Comparison of ENCODE assay signal across 26 cellular contexts in genomic region chr11:15867886-15868285, GRCh38.
"Had no signal": no experiment of that assay in that cellular context is flagged by ENCODE, and none has a peak within 500 bp of the region (broad histone marks: within the 10 kb centered on the region; RNA-seq: fewer than 3 reads in every experiment).

No MANE protein-coding gene starts in this region.

- H3K9me3 Mint-ChIP-seq: natural killer cell treated with Interleukin-12 subunit alpha and Interleukin-12 subunit beta and Interleukin-15 and Interleukin-18, amount 100 ng/mL, for 72 hours; stimulated activated naive B cell treated with anti-CD40 and anti-IgM and Interleukin-4, amounts not matched to agents 10 μg/mL and 1 μg/mL and 100 μg/mL, for 72 hours had no signal

- H3K27me3 Mint-ChIP-seq: natural killer cell treated with Interleukin-12 subunit alpha and Interleukin-12 subunit beta and Interleukin-15 and Interleukin-18, amount 100 ng/mL, for 72 hours; progenitor cell of endocrine pancreas had no signal

- H3K4me2 ChIP-seq: hepatocyte had no signal

- H3K4me1 Mint-ChIP-seq: naive thymus-derived CD4-positive, alpha-beta T cell; stimulated activated naive B cell treated with anti-CD40 and anti-IgM and Interleukin-4, amounts not matched to agents 10 μg/mL and 1 μg/mL and 100 μg/mL, for 72 hours had no signal

- ATAC-seq: heart right ventricle; left colon; left lung; lower lobe of right lung; mucosa of descending colon; naive thymus-derived CD4-positive, alpha-beta T cell; natural killer cell treated with Interleukin-12 subunit alpha and Interleukin-12 subunit beta and Interleukin-15 and Interleukin-18, amount 100 ng/mL, for 72 hours; right cardiac atrium; sciatic nerve; stimulated activated naive B cell treated with anti-CD40 and anti-IgM and Interleukin-4, amounts not matched to agents 10 μg/mL and 1 μg/mL and 100 μg/mL, for 72 hours; stimulated activated naive CD8-positive, alpha-beta T cell treated with anti-CD3 and anti-CD28 coated beads, Interleukin-15, Interleukin-2, amounts not matched to agents 100 U/mL and 50 U/mL, for 24 hours had no signal

- H3K27me3 ChIP-seq: heart right ventricle, hepatocyte, left lung, ovary, stomach, testis, thyroid gland, transverse colon, upper lobe of left lung had no signal

- H3K9me3 ChIP-seq: heart right ventricle, left lung, lower lobe of right lung, mucosa of descending colon, ovary, stomach, testis, thyroid gland, transverse colon, upper lobe of left lung had no signal

- H3K4me1 ChIP-seq: left lung, lower lobe of right lung, stomach, testis, thyroid gland, transverse colon, upper lobe of left lung had no signal

- H3K27ac ChIP-seq: heart right ventricle, hepatocyte, left lung, lower lobe of right lung, ovary, skin epidermis, stomach, testis, thyroid gland, transverse colon, upper lobe of left lung had no signal

- H3K27ac Mint-ChIP-seq: naive thymus-derived CD4-positive, alpha-beta T cell; natural killer cell treated with Interleukin-12 subunit alpha and Interleukin-12 subunit beta and Interleukin-15 and Interleukin-18, amount 100 ng/mL, for 72 hours; progenitor cell of endocrine pancreas; stimulated activated naive B cell treated with anti-CD40 and anti-IgM and Interleukin-4, amounts not matched to agents 10 μg/mL and 1 μg/mL and 100 μg/mL, for 72 hours had no signal

- H3K4me3 Mint-ChIP-seq: naive thymus-derived CD4-positive, alpha-beta T cell; natural killer cell treated with Interleukin-12 subunit alpha and Interleukin-12 subunit beta and Interleukin-15 and Interleukin-18, amount 100 ng/mL, for 72 hours; stimulated activated naive B cell treated with anti-CD40 and anti-IgM and Interleukin-4, amounts not matched to agents 10 μg/mL and 1 μg/mL and 100 μg/mL, for 72 hours had no signal

- DNase-seq: heart right ventricle; left colon; left lung; lower lobe of right lung; midbrain; mucosa of descending colon; naive thymus-derived CD4-positive, alpha-beta T cell; ovary; retina; right cardiac atrium; stimulated activated CD4-positive, alpha-beta T cell treated with anti-CD3 and anti-CD28 coated beads, Interleukin-12 subunit alpha, Interleukin-12 subunit beta, amount 100 ng/mL, for 4 hours; stimulated activated CD4-positive, alpha-beta T cell treated with anti-CD3 and anti-CD28 coated beads, Interleukin-15, amount 100 ng/mL, for 24 hours; stimulated activated CD4-positive, alpha-beta T cell treated with anti-CD3 and anti-CD28 coated beads, Interleukin-2, amount 100 ng/mL, for 24 hours; stimulated activated CD4-positive, alpha-beta T cell treated with anti-CD3 and anti-CD28 coated beads, Interleukin-4, amount 100 ng/mL, for 1 hour; stimulated activated naive B cell treated with anti-CD40 and anti-IgM and Interleukin-4, amounts not matched to agents 10 μg/mL and 1 μg/mL and 100 μg/mL, for 72 hours; stimulated activated naive CD8-positive, alpha-beta T cell treated with anti-CD3 and anti-CD28 coated beads, Interleukin-15, Interleukin-2, amounts not matched to agents 100 U/mL and 50 U/mL, for 24 hours; stomach; testis; thyroid gland; transverse colon; upper lobe of left lung had no signal

- H3K79me2 ChIP-seq: hepatocyte had no signal

- H2AFZ ChIP-seq: hepatocyte had no signal

- H3K36me3 ChIP-seq: heart right ventricle, left lung, lower lobe of right lung, ovary, stomach, thyroid gland, transverse colon, upper lobe of left lung had no signal

- H3K4me3 ChIP-seq: heart right ventricle, hepatocyte, left lung, lower lobe of right lung, mucosa of descending colon, ovary, skin epidermis, stomach, testis, thyroid gland, transverse colon, upper lobe of left lung had no signal

- H3K36me3 Mint-ChIP-seq: naive thymus-derived CD4-positive, alpha-beta T cell; natural killer cell treated with Interleukin-12 subunit alpha and Interleukin-12 subunit beta and Interleukin-15 and Interleukin-18, amount 100 ng/mL, for 72 hours; stimulated activated naive B cell treated with anti-CD40 and anti-IgM and Interleukin-4, amounts not matched to agents 10 μg/mL and 1 μg/mL and 100 μg/mL, for 72 hours had no signal
